Comparison of ENCODE assay signal across 11 cellular contexts in genomic region chr3:172580680-172581079, GRCh38. TPM values are rescaled to one million over a fixed set of nuclear protein-coding genes. Genes with fewer than 3 reads are reported as not detected.
DNase-seq lines count a peak whose midpoint lies in the region; ATAC-seq and TF ChIP-seq lines count a peak whose summit lies in the region.
"Had no signal": no experiment of that assay in that cellular context is flagged by ENCODE, and none has a peak within 500 bp of the region (broad histone marks: within the 10 kb centered on the region; RNA-seq: fewer than 3 reads in every experiment).

No MANE protein-coding gene starts in this region.

- H3K4me1 Mint-ChIP-seq in activated CD4-positive, alpha-beta T cell treated with anti-CD3 and anti-CD28 coated beads for 36 hours: peaks cover 81% of the 10 kb centered on the region

- DNase-seq in activated CD4-positive, alpha-beta T cell treated with anti-CD3 and anti-CD28 coated beads for 36 hours: no peak
- DNase-seq in activated CD4-positive, alpha-beta T cell treated with anti-CD3 and anti-CD28 coated beads, Interleukin-2, amount 50 U/mL, for 48 hours: no peak
- DNase-seq in Peyer's patch: no peak
- no peak for DNase-seq in gastrocnemius medialis
- no peak for DNase-seq in activated effector memory CD4-positive, alpha-beta T cell treated with Interleukin-2 at 50 U/mL for 16 hours
- no peak for DNase-seq in NCI-H2171 (lab: John Stamatoyannopoulos, UW)
- no peak for DNase-seq in DMS53 (lab: John Stamatoyannopoulos, UW)
- DNase-seq: pancreas, T-helper 9 cell had no signal

- POLR2A ChIA-PET in activated CD4-positive, alpha-beta T cell treated with anti-CD3 and anti-CD28 coated beads for 36 hours (lab: Charles Lee): interaction anchor here (0.9 to 1.0 kb wide), 2 partner anchors 11 to 18 kb away, joined by 4 read pairs; no protein-coding TSS in a partner anchor

- CTCF ChIA-PET in activated CD4-positive, alpha-beta T cell treated with anti-CD3 and anti-CD28 coated beads for 36 hours (lab: Charles Lee): interaction anchor here (0.9 to 2.6 kb wide), 7 partner anchors 9 to 66 kb away, joined by 3 to 17 read pairs (median 4); no protein-coding TSS in a partner anchor

- TF ChIP-seq POLR2A in Peyer's patch (IDR thresholded peaks at IDR 0.05): no peak
- TF ChIP-seq POLR2A in gastrocnemius medialis (IDR thresholded peaks at IDR 0.05): no peak

- no peak overlapping the region for H3K4me3 ChIP-seq in Peyer's patch
- H3K4me3 ChIP-seq in gastrocnemius medialis: no peak overlapping the region
- H3K4me3 ChIP-seq: pancreas had no signal

- peak overlapping the region; percentile 85 for H3K27ac Mint-ChIP-seq in activated CD4-positive, alpha-beta T cell treated with anti-CD3 and anti-CD28 coated beads for 36 hours

- H3K4me1 ChIP-seq in Peyer's patch: peaks cover 0 to 19% (median 3%) of the 10 kb centered on the region in 4 donors
- H3K4me1 ChIP-seq in gastrocnemius medialis: peaks cover 0 to 18% of the 10 kb centered on the region in 2 donors

- no peaks in the 10 kb centered on the region for H3K36me3 Mint-ChIP-seq in activated CD4-positive, alpha-beta T cell treated with anti-CD3 and anti-CD28 coated beads for 36 hours (ENCODE audit: low read depth)

- H3K4me3 Mint-ChIP-seq in activated CD4-positive, alpha-beta T cell treated with anti-CD3 and anti-CD28 coated beads for 36 hours: peak overlapping the region; percentile 20

- H3K27ac ChIP-seq in Peyer's patch (peak overlapping the region in 3 of 4 donors; percentile 12 to 62 (median 28)), gastrocnemius medialis (peak overlapping the region in 3 of 4 donors; percentile 18 to 68 (median 52))
- H3K27ac ChIP-seq: HL-60, pancreas had no signal

- peak; percentile 62 for ATAC-seq in activated CD4-positive, alpha-beta T cell treated with anti-CD3 and anti-CD28 coated beads for 36 hours
- ATAC-seq in HG02798 (IDR thresholded peaks at IDR 0.05; ENCODE audit: poor library complexity, unreplicated experiment) (peak; percentile 87), gastrocnemius medialis (peak in 1 of 2 donors; percentile 24)

- H3K27me3 Mint-ChIP-seq in activated CD4-positive, alpha-beta T cell treated with anti-CD3 and anti-CD28 coated beads for 36 hours: no peaks in the 10 kb centered on the region

- in situ Hi-C loops in gastrocnemius medialis (cut with MboI; ENCODE audit: low sequenced_read_pairs in 4 of 4): no loop called here

- H3K27me3 ChIP-seq in Peyer's patch (no peaks in the 10 kb centered on the region), gastrocnemius medialis (no peaks in the 10 kb centered on the region)
- H3K27me3 ChIP-seq: pancreas had no signal

- intact Hi-C loops in activated CD4-positive, alpha-beta T cell treated with anti-CD3 and anti-CD28 coated beads for 36 hours (cut with DNase I, micrococcal nuclease): loop anchor here (1.0 kb wide), 4 partner anchors 17 to 60 kb away; partner anchors contain the start of gene TNFSF10 (in 1 of the 2)
- intact Hi-C loops in gastrocnemius medialis (cut with DNase I; ENCODE audit: low total_unique reads): no loop called here

- TF ChIP-seq CTCF in Peyer's patch (IDR thresholded peaks at IDR 0.05) (no peak), gastrocnemius medialis (IDR thresholded peaks at IDR 0.05 in 4 of 5, conservative IDR thresholded peaks at IDR 0.05 in 1 of 5) (no peak)

- no peaks in the 10 kb centered on the region for H3K36me3 ChIP-seq in Peyer's patch
- no peaks in the 10 kb centered on the region for H3K36me3 ChIP-seq in gastrocnemius medialis
- H3K36me3 ChIP-seq: pancreas had no signal

- peaks cover 5% of the 10 kb centered on the region for H3K9me3 Mint-ChIP-seq in activated CD4-positive, alpha-beta T cell treated with anti-CD3 and anti-CD28 coated beads for 36 hours (ENCODE audit: low read depth)

- H3K9me3 ChIP-seq in Peyer's patch: no peaks in the 10 kb centered on the region
- H3K9me3 ChIP-seq in gastrocnemius medialis: no peaks in the 10 kb centered on the region
- H3K9me3 ChIP-seq: pancreas had no signal

RNA-seq across cellular contexts. Expression of gene TNFSF10, which starts 57.5 kb away (rescaled TPM):
- total RNA-seq in activated CD4-positive, alpha-beta T cell treated with anti-CD3 and anti-CD28 coated beads for 36 hours: 10 to 100 TPM; 33.1 to 34.8 TPM
- total RNA-seq in Peyer's patch: 100 to 1,000 TPM in 3 of 4 donors, 10 to 100 TPM in 1; 52.0 to 229 (median 123) TPM
- total RNA-seq in gastrocnemius medialis: 10 to 100 TPM; 10.2 to 32.8 (median 24.3) TPM
